ENCODE assay signal across 15 cellular contexts in genomic region chr2:168139791-168140190, GRCh38.
A peak's percentile ranks its signal among the peaks of the same experiment; 100 is the strongest.
DNase-seq lines count a peak whose midpoint lies in the region; ATAC-seq and TF ChIP-seq lines count a peak whose summit lies in the region.
"Had no signal": no experiment of that assay in that cellular context is flagged by ENCODE, and none has a peak within 500 bp of the region (broad histone marks: within the 10 kb centered on the region; RNA-seq: fewer than 3 reads in every experiment).

No MANE protein-coding gene starts in this region.

- H3K4me3 Mint-ChIP-seq in neural crest cell, result peak overlapping the region; percentile 17
- H3K4me3 Mint-ChIP-seq: CD8-positive, alpha-beta memory T cell had no signal

- no peak for TF ChIP-seq POLR2A in spleen (IDR thresholded peaks at IDR 0.05)

- ATAC-seq in GM21717 (IDR thresholded peaks at IDR 0.05; ENCODE audit: unreplicated experiment), result no peak

- H3K27ac Mint-ChIP-seq in neural crest cell (ENCODE audit: unreplicated experiment), result peak overlapping the region; percentile 91

- peaks cover 4% of the 10 kb centered on the region for H3K9me3 Mint-ChIP-seq in neural crest cell
- H3K9me3 Mint-ChIP-seq: CD8-positive, alpha-beta memory T cell had no signal

- H3K36me3 Mint-ChIP-seq in neural crest cell (ENCODE audit: low read depth), result peaks cover 6% of the 10 kb centered on the region

- peaks cover 0 to 24% (median 6%) of the 10 kb centered on the region in 6 donors for H3K36me3 ChIP-seq in spleen
- no peaks in the 10 kb centered on the region for H3K36me3 ChIP-seq in BE2C

- no peak overlapping the region for H3K27ac ChIP-seq in spleen
- H3K27ac ChIP-seq: GM23248 had no signal

- H3K4me1 ChIP-seq in spleen, result peaks cover 0 to 13% (median 0%) of the 10 kb centered on the region in 6 donors
- H3K4me1 ChIP-seq in BE2C, result no peaks in the 10 kb centered on the region; the same call in 1 of the 2 replicates

- H3K27me3 ChIP-seq in spleen (replicated peaks in 1 of 7), result no peaks in the 10 kb centered on the region
- H3K27me3 ChIP-seq in BE2C, result no peaks in the 10 kb centered on the region
- H3K27me3 ChIP-seq: BLaER1 treated with 17β-estradiol and CSF1 and Interleukin-3, amounts not matched to agents 10 nM and 100 nM had no signal

- DNase-seq in A172 (ENCODE audit: low spot score) (peak; percentile 15), SK-N-DZ (ENCODE audit: low spot score) (peak; percentile 20), astrocyte of the spinal cord (ENCODE audit: low read depth, low spot score) (peak; percentile 17), neural crest cell (ENCODE audit: low read depth, low spot score) (no peak), spleen (no peak), BE2C (no peak)
- DNase-seq: CD8-positive, alpha-beta memory T cell; DND-41; GM23248; HCEC 1CT; NCI-H1930; NK-92 treated with Interleukin-12 subunit alpha and Interleukin-12 subunit beta, amount 100 ng/mL, for 24 hours; SIG-M5 had no signal

- H3K4me3 ChIP-seq in astrocyte of the spinal cord (ENCODE audit: low read depth, low read length) (no peak overlapping the region), spleen (no peak overlapping the region), BE2C (ENCODE audit: low read depth, low read length) (no peak overlapping the region)
- H3K4me3 ChIP-seq: BLaER1 treated with 17β-estradiol and CSF1 and Interleukin-3, amounts not matched to agents 10 nM and 100 nM; GM23248 had no signal

- H3K9me3 ChIP-seq in spleen, result no peaks in the 10 kb centered on the region
- no peaks in the 10 kb centered on the region for H3K9me3 ChIP-seq in BE2C
- H3K9me3 ChIP-seq: BLaER1 treated with 17β-estradiol and CSF1 and Interleukin-3, amounts not matched to agents 10 nM and 100 nM had no signal

- H3K27me3 Mint-ChIP-seq in neural crest cell (ENCODE audit: low read depth), result no peaks in the 10 kb centered on the region
- H3K27me3 Mint-ChIP-seq: CD8-positive, alpha-beta memory T cell had no signal

- in situ Hi-C loops in astrocyte of the spinal cord (cut with HindIII; ENCODE audit: low sequenced_read_pairs), result no loop called here

- TF ChIP-seq CTCF in astrocyte of the spinal cord (IDR thresholded peaks at IDR 0.05; ENCODE audit: low read depth, low read length), result no peak
- TF ChIP-seq CTCF in neural crest cell (conservative IDR thresholded peaks at IDR 0.05), result no peak
- no peak for TF ChIP-seq CTCF in spleen (IDR thresholded peaks at IDR 0.05 in 8 of 11, conservative IDR thresholded peaks at IDR 0.05 in 3 of 11)
- no peak for TF ChIP-seq CTCF in BE2C (IDR thresholded peaks at IDR 0.05; ENCODE audit: low read depth, low read length)

- intact Hi-C loops in spleen (cut with DNase I; ENCODE audit: low total_unique reads), result loop anchor here (10.0 kb wide), 1 partner anchor 195 kb away; no protein-coding TSS in a partner anchor

- WGBS in spleen, 5 donors, result 69 to 94% (median 90%) methylated on average over 2 of the region's 2 CpGs

- H3K4me1 Mint-ChIP-seq in neural crest cell, result peaks cover 51% of the 10 kb centered on the region

Comparison
In these comparisons a context has a peak if more than half of its experiments do, and no peak if none do; other contexts are left out.
1. DNase-seq: peak in A172 (single experiment), SK-N-DZ (single experiment) and astrocyte of the spinal cord (single experiment); none in neural crest cell (single experiment), spleen (single experiment) and BE2C (single experiment).